ENCODE assay signal across 11 cellular contexts in the genomic region with DNA sequence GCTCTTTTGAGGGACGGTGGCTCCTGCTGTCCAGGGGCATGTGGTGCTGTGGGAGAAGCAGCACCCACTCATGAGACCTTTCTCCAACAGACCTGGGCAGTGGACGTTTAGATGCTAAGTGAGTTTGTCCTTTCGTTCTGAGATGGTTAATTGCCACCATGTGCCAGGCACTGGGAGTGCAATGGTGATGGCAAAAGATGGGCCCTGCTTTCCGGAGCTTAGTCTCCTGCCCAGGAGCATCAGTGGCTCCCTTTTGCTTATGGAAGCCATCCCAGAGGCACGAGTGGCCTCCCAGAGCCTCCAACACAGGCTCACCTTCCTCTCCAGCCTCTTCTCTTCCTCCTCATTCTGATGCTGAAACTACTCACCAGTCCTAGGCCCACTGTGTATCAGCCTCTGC. TPM values are rescaled to one million over a fixed set of nuclear protein-coding genes. Genes with fewer than 3 reads are reported as not detected.
DNase-seq lines count a peak whose midpoint lies in the region; ATAC-seq and TF ChIP-seq lines count a peak whose summit lies in the region.
"Had no signal": no experiment of that assay in that cellular context is flagged by ENCODE, and none has a peak within 500 bp of the region (broad histone marks: within the 10 kb centered on the region; RNA-seq: fewer than 3 reads in every experiment).

No MANE protein-coding gene starts in this region.

- CTCF ChIA-PET in HEK293T (lab: Yijun Ruan, JAX): no interaction called here

- no peaks in the 10 kb centered on the region for H3K9me3 ChIP-seq in gastroesophageal sphincter
- H3K9me3 ChIP-seq: esophagus muscularis mucosa had no signal

- H3K27me3 ChIP-seq in gastroesophageal sphincter: no peaks in the 10 kb centered on the region
- H3K27me3 ChIP-seq: esophagus muscularis mucosa had no signal

- no peak for TF ChIP-seq POLR2A in gastroesophageal sphincter (IDR thresholded peaks at IDR 0.05)

- peak overlapping the region; percentile 90 for H3K27ac Mint-ChIP-seq in stimulated activated naive CD8-positive, alpha-beta T cell treated with anti-CD3 and anti-CD28 coated beads, Interleukin-15, Interleukin-2, amounts not matched to agents 100 ng/mL and 50 ng/mL, for 24 hours
- H3K27ac Mint-ChIP-seq in activated T-helper 2 cell treated with anti-CD3 and anti-CD28 coated beads, Interferon-gamma antibody, Interleukin-2, Interleukin-4, amounts not matched to agents 10 μg/mL and 5 μg/mL and 100 μg/mL, durations not matched to agents 14 hours and 24 hours and 36 hours: peak overlapping the region; percentile 81
- peak overlapping the region; percentile 97 to 99 (median 98) for H3K27ac Mint-ChIP-seq in naive thymus-derived CD8-positive, alpha-beta T cell

- H3K36me3 Mint-ChIP-seq in stimulated activated naive CD8-positive, alpha-beta T cell treated with anti-CD3 and anti-CD28 coated beads, Interleukin-15, Interleukin-2, amounts not matched to agents 100 ng/mL and 50 ng/mL, for 24 hours (ENCODE audit: low read depth): peaks cover 9% of the 10 kb centered on the region
- H3K36me3 Mint-ChIP-seq in activated T-helper 2 cell treated with anti-CD3 and anti-CD28 coated beads, Interferon-gamma antibody, Interleukin-2, Interleukin-4, amounts not matched to agents 10 μg/mL and 5 μg/mL and 100 μg/mL, durations not matched to agents 14 hours and 24 hours and 36 hours (ENCODE audit: low read depth): peaks cover 6% of the 10 kb centered on the region
- peaks cover 0 to 17% (median 9%) of the 10 kb centered on the region in 3 donors for H3K36me3 Mint-ChIP-seq in naive thymus-derived CD8-positive, alpha-beta T cell

- intact Hi-C loops in activated T-helper 2 cell treated with anti-CD3 and anti-CD28 coated beads, Interferon-gamma antibody, Interleukin-2, Interleukin-4, amounts not matched to agents 10 μg/mL and 5 μg/mL and 100 μg/mL, durations not matched to agents 14 hours and 24 hours and 36 hours (cut with micrococcal nuclease): no loop called here

- H3K9me3 Mint-ChIP-seq in stimulated activated naive CD8-positive, alpha-beta T cell treated with anti-CD3 and anti-CD28 coated beads, Interleukin-15, Interleukin-2, amounts not matched to agents 100 ng/mL and 50 ng/mL, for 24 hours: no peaks in the 10 kb centered on the region
- no peaks in the 10 kb centered on the region for H3K9me3 Mint-ChIP-seq in activated T-helper 2 cell treated with anti-CD3 and anti-CD28 coated beads, Interferon-gamma antibody, Interleukin-2, Interleukin-4, amounts not matched to agents 10 μg/mL and 5 μg/mL and 100 μg/mL, durations not matched to agents 14 hours and 24 hours and 36 hours
- no peaks in the 10 kb centered on the region for H3K9me3 Mint-ChIP-seq in naive thymus-derived CD8-positive, alpha-beta T cell

- ATAC-seq in stimulated activated naive CD8-positive, alpha-beta T cell treated with anti-CD3 and anti-CD28 coated beads, Interleukin-15, Interleukin-2, amounts not matched to agents 100 U/mL and 50 U/mL, for 24 hours: no peak
- no peak for ATAC-seq in naive thymus-derived CD8-positive, alpha-beta T cell
- ATAC-seq in HG02642 (IDR thresholded peaks at IDR 0.05; ENCODE audit: poor library complexity, unreplicated experiment) (no peak), GM19467 (IDR thresholded peaks at IDR 0.05; ENCODE audit: unreplicated experiment) (no peak), gastroesophageal sphincter (no peak)

- peak overlapping the region in 1 of 4 donors; percentile 17 for H3K27ac ChIP-seq in gastroesophageal sphincter
- H3K27ac ChIP-seq: C4-2B had no signal

- WGBS in gastroesophageal sphincter (ENCODE audit: low coverage in 1 of 2), 2 donors: 60 to 65% methylated on average over 1 to 3 of the region's 5 CpGs

- H3K4me3 Mint-ChIP-seq in stimulated activated naive CD8-positive, alpha-beta T cell treated with anti-CD3 and anti-CD28 coated beads, Interleukin-15, Interleukin-2, amounts not matched to agents 100 ng/mL and 50 ng/mL, for 24 hours: no peak overlapping the region
- H3K4me3 Mint-ChIP-seq in activated T-helper 2 cell treated with anti-CD3 and anti-CD28 coated beads, Interferon-gamma antibody, Interleukin-2, Interleukin-4, amounts not matched to agents 10 μg/mL and 5 μg/mL and 100 μg/mL, durations not matched to agents 14 hours and 24 hours and 36 hours (ENCODE audit: low read depth): no peak overlapping the region
- peak overlapping the region; percentile 68 to 93 (median 81) for H3K4me3 Mint-ChIP-seq in naive thymus-derived CD8-positive, alpha-beta T cell

- peaks cover 23% of the 10 kb centered on the region for H3K4me1 Mint-ChIP-seq in stimulated activated naive CD8-positive, alpha-beta T cell treated with anti-CD3 and anti-CD28 coated beads, Interleukin-15, Interleukin-2, amounts not matched to agents 100 ng/mL and 50 ng/mL, for 24 hours (ENCODE audit: low read depth)
- peaks cover 19% of the 10 kb centered on the region for H3K4me1 Mint-ChIP-seq in activated T-helper 2 cell treated with anti-CD3 and anti-CD28 coated beads, Interferon-gamma antibody, Interleukin-2, Interleukin-4, amounts not matched to agents 10 μg/mL and 5 μg/mL and 100 μg/mL, durations not matched to agents 14 hours and 24 hours and 36 hours (ENCODE audit: low read depth)
- peaks cover 20 to 43% (median 34%) of the 10 kb centered on the region in 4 donors for H3K4me1 Mint-ChIP-seq in naive thymus-derived CD8-positive, alpha-beta T cell

- no peak for TF ChIP-seq EP300 in gastroesophageal sphincter (IDR thresholded peaks at IDR 0.05)

- DNase-seq in stimulated activated naive CD8-positive, alpha-beta T cell treated with anti-CD3 and anti-CD28 coated beads, Interleukin-15, Interleukin-2, amounts not matched to agents 100 U/mL and 50 U/mL, for 24 hours: no peak
- no peak for DNase-seq in activated T-helper 2 cell treated with anti-CD3 and anti-CD28 coated beads, Interferon-gamma antibody, Interleukin-2, Interleukin-4, amounts not matched to agents 10 μg/mL and 5 μg/mL and 100 μg/mL, durations not matched to agents 14 hours and 24 hours and 36 hours (ENCODE audit: low spot score)
- no peak for DNase-seq in naive thymus-derived CD8-positive, alpha-beta T cell
- no peak for DNase-seq in HEK293T (ENCODE audit: extremely low spot score)
- DNase-seq: NCI-H446 treated with DMSO at 0.1 percent for 48 hours had no signal

- no peaks in the 10 kb centered on the region for H3K27me3 Mint-ChIP-seq in stimulated activated naive CD8-positive, alpha-beta T cell treated with anti-CD3 and anti-CD28 coated beads, Interleukin-15, Interleukin-2, amounts not matched to agents 100 ng/mL and 50 ng/mL, for 24 hours
- H3K27me3 Mint-ChIP-seq in activated T-helper 2 cell treated with anti-CD3 and anti-CD28 coated beads, Interferon-gamma antibody, Interleukin-2, Interleukin-4, amounts not matched to agents 10 μg/mL and 5 μg/mL and 100 μg/mL, durations not matched to agents 14 hours and 24 hours and 36 hours (ENCODE audit: low read depth): no peaks in the 10 kb centered on the region
- H3K27me3 Mint-ChIP-seq in naive thymus-derived CD8-positive, alpha-beta T cell: no peaks in the 10 kb centered on the region

- peaks cover 0 to 69% (median 22%) of the 10 kb centered on the region in 3 donors for H3K4me1 ChIP-seq in gastroesophageal sphincter

- H3K36me3 ChIP-seq in gastroesophageal sphincter: peaks cover 0 to 43% of the 10 kb centered on the region in 2 donors

- TF ChIP-seq CTCF in gastroesophageal sphincter (IDR thresholded peaks at IDR 0.05): no peak

- POLR2A ChIA-PET in naive thymus-derived CD8-positive, alpha-beta T cell (lab: Charles Lee): interaction anchor here (0.6 to 2.7 kb wide), 12 partner anchors 9 to 1956 kb away, joined by 3 to 29 read pairs (median 4); partner anchors contain the start of genes CASKIN2, GRB2, RECQL5 and TMEM94
- POLR2A ChIA-PET in HEK293T (lab: Yijun Ruan, JAX): interaction anchor here (1.6 to 2.0 kb wide), 2 partner anchors 22 to 31 kb away, joined by 4 to 5 read pairs; partner anchors contain the start of gene TMEM94

- H3K4me3 ChIP-seq in gastroesophageal sphincter: no peak overlapping the region
- H3K4me3 ChIP-seq: esophagus muscularis mucosa had no signal

TF ChIP-seq in HEK293T, 16 proteins besides CTCF, POLR2A, EP300 and RAD21 (continues in another document):
- no peak for TF ChIP-seq BHLHE40 (IDR thresholded peaks at IDR 0.05; ENCODE audit: borderline replicate concordance)
- TF ChIP-seq ARNT (IDR thresholded peaks at IDR 0.05): no peak
- no peak for TF ChIP-seq TARDBP (IDR thresholded peaks at IDR 0.05)
- no peak for TF ChIP-seq SUZ12 (IDR thresholded peaks at IDR 0.05)
- TF ChIP-seq LEF1 (IDR thresholded peaks at IDR 0.05; ENCODE audit: borderline replicate concordance): no peak

RNA-seq across cellular contexts. Expression of gene CASKIN2, which starts 28.4 kb away (rescaled TPM):
- total RNA-seq in activated T-helper 2 cell treated with anti-CD3 and anti-CD28 coated beads, Interferon-gamma antibody, Interleukin-2, Interleukin-4, amounts not matched to agents 10 μg/mL and 5 μg/mL and 100 μg/mL, durations not matched to agents 14 hours and 24 hours and 36 hours: 2.2 and 2.3 TPM in 2 replicates
- total RNA-seq in naive thymus-derived CD8-positive, alpha-beta T cell: under 1 TPM; 0.65 to 0.80 TPM
- under 1 TPM; 0.05 to 0.62 (median 0.61) TPM for polyA plus RNA-seq in naive thymus-derived CD8-positive, alpha-beta T cell
- total RNA-seq in gastroesophageal sphincter: 10 to 100 TPM; 13.7 to 46.0 (median 15.6) TPM

RNA-seq across cellular contexts. Expression of gene TSEN54, which starts 29.4 kb away (rescaled TPM):
- 74.6 and 78.2 TPM in 2 replicates for total RNA-seq in activated T-helper 2 cell treated with anti-CD3 and anti-CD28 coated beads, Interferon-gamma antibody, Interleukin-2, Interleukin-4, amounts not matched to agents 10 μg/mL and 5 μg/mL and 100 μg/mL, durations not matched to agents 14 hours and 24 hours and 36 hours
- 10 to 100 TPM; 53.1 to 54.4 TPM for total RNA-seq in naive thymus-derived CD8-positive, alpha-beta T cell
- 100 to 1,000 TPM in 2 of 3 donors, 10 to 100 TPM in 1; 98.2 to 121 (median 103) TPM for polyA plus RNA-seq in naive thymus-derived CD8-positive, alpha-beta T cell
- 10 to 100 TPM; 15.8 to 26.5 (median 17.1) TPM for total RNA-seq in gastroesophageal sphincter

RNA-seq across cellular contexts. Expression of gene TMEM94, which starts 30.5 kb away (rescaled TPM):
- total RNA-seq in activated T-helper 2 cell treated with anti-CD3 and anti-CD28 coated beads, Interferon-gamma antibody, Interleukin-2, Interleukin-4, amounts not matched to agents 10 μg/mL and 5 μg/mL and 100 μg/mL, durations not matched to agents 14 hours and 24 hours and 36 hours: 71.1 and 79.3 TPM in 2 replicates
- total RNA-seq in naive thymus-derived CD8-positive, alpha-beta T cell: 100 to 1,000 TPM; 102 to 108 TPM
- polyA plus RNA-seq in naive thymus-derived CD8-positive, alpha-beta T cell: 10 to 100 TPM in 2 of 3 donors, 1 to 10 TPM in 1; 8.4 to 23.5 (median 11.5) TPM
- total RNA-seq in gastroesophageal sphincter: 10 to 100 TPM; 31.0 to 50.3 (median 42.8) TPM

RNA-seq across cellular contexts. Expression of gene LLGL2, which starts 38.5 kb away (rescaled TPM):
- 12.1 and 13.5 TPM in 2 replicates for total RNA-seq in activated T-helper 2 cell treated with anti-CD3 and anti-CD28 coated beads, Interferon-gamma antibody, Interleukin-2, Interleukin-4, amounts not matched to agents 10 μg/mL and 5 μg/mL and 100 μg/mL, durations not matched to agents 14 hours and 24 hours and 36 hours
- total RNA-seq in naive thymus-derived CD8-positive, alpha-beta T cell: 10 to 100 TPM; 30.3 to 30.6 TPM
- polyA plus RNA-seq in naive thymus-derived CD8-positive, alpha-beta T cell: 10 to 100 TPM; 13.4 to 21.8 (median 15.0) TPM
- 1 to 10 TPM; 2.3 to 7.9 (median 5.8) TPM for total RNA-seq in gastroesophageal sphincter

Comparison
In these comparisons a context has a peak if more than half of its experiments do, and no peak if none do; other contexts are left out.
1. H3K4me3 Mint-ChIP-seq: peak in naive thymus-derived CD8-positive, alpha-beta T cell (10 of 10); none in stimulated activated naive CD8-positive, alpha-beta T cell treated with anti-CD3 and anti-CD28 coated beads, Interleukin-15, Interleukin-2, amounts not matched to agents 100 ng/mL and 50 ng/mL, for 24 hours (single experiment) and activated T-helper 2 cell treated with anti-CD3 and anti-CD28 coated beads, Interferon-gamma antibody, Interleukin-2, Interleukin-4, amounts not matched to agents 10 μg/mL and 5 μg/mL and 100 μg/mL, durations not matched to agents 14 hours and 24 hours and 36 hours (single experiment).
2. Peak in every context shown above with its lines, with median percentiles within 50 percentile points of each other: H3K27ac Mint-ChIP-seq.